ENCODE assay signal across 13 cellular contexts in the genomic region with DNA sequence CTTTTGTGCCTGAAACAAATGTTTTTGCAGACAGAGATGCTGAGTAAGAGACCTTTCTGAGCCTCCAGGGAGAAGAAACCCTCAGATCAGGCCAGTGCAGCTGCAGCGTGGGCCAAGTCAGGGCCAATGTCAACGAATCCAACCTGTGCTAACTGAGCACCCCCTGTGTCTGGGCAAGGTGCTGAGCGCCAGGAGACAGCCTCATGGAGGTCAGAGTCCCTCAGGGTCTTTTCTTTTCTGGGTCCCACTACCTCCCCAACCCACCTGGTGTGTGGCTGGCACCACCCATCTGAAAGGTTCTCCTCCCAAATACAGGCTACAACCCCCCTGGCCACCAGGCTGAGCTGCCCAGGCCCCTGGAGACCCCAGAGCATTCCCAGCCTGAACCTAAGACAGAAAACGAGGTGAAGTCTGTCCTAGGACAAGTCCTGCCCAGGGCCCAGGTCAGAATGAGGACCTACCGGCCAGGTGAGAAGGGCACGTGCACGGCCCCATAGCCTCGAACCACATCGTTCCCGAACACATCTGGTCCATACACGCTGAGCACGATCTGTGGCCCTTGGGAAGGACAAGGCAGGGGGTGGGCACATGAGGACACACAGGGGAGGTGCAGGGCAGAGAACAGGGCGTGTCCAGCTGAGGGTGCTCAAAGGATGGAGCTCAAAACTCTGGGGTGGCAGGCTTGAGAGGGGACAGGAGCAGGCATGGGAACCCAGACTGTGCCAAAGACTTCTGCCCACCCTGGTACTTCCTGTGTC. TPM values are rescaled to one million over a fixed set of nuclear protein-coding genes. Genes with fewer than 3 reads are reported as not detected.
DNase-seq lines count a peak whose midpoint lies in the region; TF ChIP-seq lines count a peak whose summit lies in the region.
"Had no signal": no experiment of that assay in that cellular context is flagged by ENCODE, and none has a peak within 500 bp of the region (broad histone marks: within the 10 kb centered on the region; RNA-seq: fewer than 3 reads in every experiment).

No MANE protein-coding gene starts in this region.

- CTCF ChIA-PET in activated CD4-positive, alpha-beta memory T cell treated with anti-CD3 and anti-CD28 coated beads for 36 hours (lab: Charles Lee) = interaction anchor here (0.7 kb wide), 1 partner anchor 16 kb away, joined by 3 read pairs; no protein-coding TSS in a partner anchor
- CTCF ChIA-PET in activated CD4-positive, alpha-beta memory T cell treated with anti-CD3 and anti-CD28 coated beads, Interleukin-2, amount 10 ng/mL, durations not matched to agents 7 days and 5 days (lab: Charles Lee) = no interaction called here

- H3K36me3 ChIP-seq in tibial nerve = peaks cover 0 to 3% (median 0%) of the 10 kb centered on the region in 3 donors

- H3K27me3 Mint-ChIP-seq in activated CD4-positive, alpha-beta memory T cell treated with anti-CD3 and anti-CD28 coated beads for 36 hours = no peaks in the 10 kb centered on the region
- H3K27me3 Mint-ChIP-seq in activated CD4-positive, alpha-beta memory T cell treated with anti-CD3 and anti-CD28 coated beads, Interleukin-2, amount 10 ng/mL, durations not matched to agents 7 days and 5 days = peaks cover 14% of the 10 kb centered on the region
- H3K27me3 Mint-ChIP-seq in chondrocyte (ENCODE audit: low read depth) (no peaks in the 10 kb centered on the region), nephron progenitor cell (ENCODE audit: low read depth, poor library complexity) (no peaks in the 10 kb centered on the region)

- H3K4me1 Mint-ChIP-seq in activated CD4-positive, alpha-beta memory T cell treated with anti-CD3 and anti-CD28 coated beads for 36 hours (ENCODE audit: low read depth) = no peaks in the 10 kb centered on the region
- no peaks in the 10 kb centered on the region for H3K4me1 Mint-ChIP-seq in activated CD4-positive, alpha-beta memory T cell treated with anti-CD3 and anti-CD28 coated beads, Interleukin-2, amount 10 ng/mL, durations not matched to agents 7 days and 5 days
- H3K4me1 Mint-ChIP-seq in chondrocyte (ENCODE audit: low read depth) (peaks cover 36% of the 10 kb centered on the region), nephron progenitor cell (peaks cover 26% of the 10 kb centered on the region)

- no peak overlapping the region for H3K27ac Mint-ChIP-seq in activated CD4-positive, alpha-beta memory T cell treated with anti-CD3 and anti-CD28 coated beads for 36 hours
- no peak overlapping the region for H3K27ac Mint-ChIP-seq in activated CD4-positive, alpha-beta memory T cell treated with anti-CD3 and anti-CD28 coated beads, Interleukin-2, amount 10 ng/mL, durations not matched to agents 7 days and 5 days
- H3K27ac Mint-ChIP-seq in chondrocyte (ENCODE audit: unreplicated experiment) = peak overlapping the region; percentile 95
- peak overlapping the region; percentile 92 for H3K27ac Mint-ChIP-seq in nephron progenitor cell

- WGBS in tibial nerve, 2 donors = 83 to 88% methylated on average over 11 to 13 of the region's 13 CpGs

- POLR2A ChIA-PET in activated CD4-positive, alpha-beta memory T cell treated with anti-CD3 and anti-CD28 coated beads for 36 hours (lab: Charles Lee) = no interaction called here
- POLR2A ChIA-PET in activated CD4-positive, alpha-beta memory T cell treated with anti-CD3 and anti-CD28 coated beads, Interleukin-2, amount 10 ng/mL, durations not matched to agents 7 days and 5 days (lab: Charles Lee) = no interaction called here

- no peaks in the 10 kb centered on the region for H3K36me3 Mint-ChIP-seq in activated CD4-positive, alpha-beta memory T cell treated with anti-CD3 and anti-CD28 coated beads for 36 hours
- H3K36me3 Mint-ChIP-seq in activated CD4-positive, alpha-beta memory T cell treated with anti-CD3 and anti-CD28 coated beads, Interleukin-2, amount 10 ng/mL, durations not matched to agents 7 days and 5 days (ENCODE audit: low read depth) = no peaks in the 10 kb centered on the region
- H3K36me3 Mint-ChIP-seq in chondrocyte (ENCODE audit: low read depth) (no peaks in the 10 kb centered on the region), nephron progenitor cell (ENCODE audit: low read depth) (peaks cover 5% of the 10 kb centered on the region)
- H3K36me3 Mint-ChIP-seq: activated naive CD4-positive, alpha-beta T cell treated with anti-CD3 and anti-CD28 coated beads, Interleukin-2, amount 50 U/mL, for 72 hours; naive thymus-derived CD4-positive, alpha-beta T cell had no signal

- no peak overlapping the region for H3K4me3 Mint-ChIP-seq in activated CD4-positive, alpha-beta memory T cell treated with anti-CD3 and anti-CD28 coated beads for 36 hours
- no peak overlapping the region for H3K4me3 Mint-ChIP-seq in activated CD4-positive, alpha-beta memory T cell treated with anti-CD3 and anti-CD28 coated beads, Interleukin-2, amount 10 ng/mL, durations not matched to agents 7 days and 5 days
- H3K4me3 Mint-ChIP-seq in chondrocyte (ENCODE audit: unreplicated experiment) = no peak overlapping the region
- no peak overlapping the region for H3K4me3 Mint-ChIP-seq in nephron progenitor cell
- H3K4me3 Mint-ChIP-seq: naive thymus-derived CD4-positive, alpha-beta T cell had no signal

- H3K4me1 ChIP-seq in tibial nerve = peaks cover 0 to 43% (median 21%) of the 10 kb centered on the region in 4 donors

- DNase-seq in activated CD4-positive, alpha-beta memory T cell treated with anti-CD3 and anti-CD28 coated beads for 36 hours = peak; percentile 4
- DNase-seq in activated CD4-positive, alpha-beta memory T cell treated with anti-CD3 and anti-CD28 coated beads, Interleukin-2, amount 10 ng/mL, durations not matched to agents 7 days and 5 days = no peak
- DNase-seq in chondrocyte (ENCODE audit: low spot score) (peak; percentile 70), nephron progenitor cell (no peak), tibial nerve (ENCODE audit: low spot score in 2 of 2) (no peak), AG20443 (ENCODE audit: low spot score) (no peak), DMS79 (lab: John Stamatoyannopoulos, UW) (no peak), H4 (ENCODE audit: low spot score) (no peak)
- DNase-seq: 8988T; DMS79 treated with DMSO at 0.1 percent for 48 hours; naive thymus-derived CD4-positive, alpha-beta T cell; stimulated activated CD4-positive, alpha-beta T cell treated with anti-CD3 and anti-CD28 coated beads, Interleukin-4, amount 100 ng/mL, for 24 hours had no signal

- no peaks in the 10 kb centered on the region for H3K27me3 ChIP-seq in tibial nerve

- no peak for TF ChIP-seq EP300 in tibial nerve (IDR thresholded peaks at IDR 0.05)

- TF ChIP-seq POLR2A in tibial nerve (IDR thresholded peaks at IDR 0.05) = no peak

- no peaks in the 10 kb centered on the region for H3K9me3 ChIP-seq in tibial nerve

- intact Hi-C loops in activated CD4-positive, alpha-beta memory T cell treated with anti-CD3 and anti-CD28 coated beads for 36 hours (cut with micrococcal nuclease) = no loop called here

- H3K27ac ChIP-seq in tibial nerve = peak overlapping the region; percentile 28 to 88 (median 74)

- no peaks in the 10 kb centered on the region for H3K9me3 Mint-ChIP-seq in activated CD4-positive, alpha-beta memory T cell treated with anti-CD3 and anti-CD28 coated beads for 36 hours
- no peaks in the 10 kb centered on the region for H3K9me3 Mint-ChIP-seq in activated CD4-positive, alpha-beta memory T cell treated with anti-CD3 and anti-CD28 coated beads, Interleukin-2, amount 10 ng/mL, durations not matched to agents 7 days and 5 days
- no peaks in the 10 kb centered on the region for H3K9me3 Mint-ChIP-seq in chondrocyte (ENCODE audit: low read depth)
- no peaks in the 10 kb centered on the region for H3K9me3 Mint-ChIP-seq in nephron progenitor cell
- H3K9me3 Mint-ChIP-seq: activated naive CD4-positive, alpha-beta T cell treated with anti-CD3 and anti-CD28 coated beads, Interleukin-2, amount 50 U/mL, for 72 hours; naive thymus-derived CD4-positive, alpha-beta T cell had no signal

- TF ChIP-seq CTCF in chondrocyte (IDR thresholded peaks at IDR 0.05) (no peak), nephron progenitor cell (IDR thresholded peaks at IDR 0.05) (no peak), tibial nerve (IDR thresholded peaks at IDR 0.05) (no peak)

- H3K4me3 ChIP-seq in tibial nerve = no peak overlapping the region

RNA-seq across cellular contexts. Expression of a gene that starts 15.0 kb away (rescaled TPM):
- total RNA-seq in activated CD4-positive, alpha-beta memory T cell treated with anti-CD3 and anti-CD28 coated beads for 36 hours = 1 to 10 TPM; 7.2 to 7.6 TPM
- 1 to 10 TPM; 2.7 to 3.1 TPM for total RNA-seq in activated CD4-positive, alpha-beta memory T cell treated with anti-CD3 and anti-CD28 coated beads, Interleukin-2, amount 10 ng/mL, durations not matched to agents 7 days and 5 days
- total RNA-seq in chondrocyte (9.4 to 22.0 TPM (median 9.9 TPM) in 3 replicates), tibial nerve (10 to 100 TPM; 21.6 to 65.4 (median 43.4) TPM)
- 46.3 and 73.2 TPM in 2 replicates for total RNA-seq in H4 (2014; rRNA removed; shearing (Covaris generic))

RNA-seq across cellular contexts. Expression of a gene that starts 30.8 kb away (rescaled TPM):
- 10 to 100 TPM; 15.4 to 17.2 TPM for total RNA-seq in activated CD4-positive, alpha-beta memory T cell treated with anti-CD3 and anti-CD28 coated beads for 36 hours
- total RNA-seq in activated CD4-positive, alpha-beta memory T cell treated with anti-CD3 and anti-CD28 coated beads, Interleukin-2, amount 10 ng/mL, durations not matched to agents 7 days and 5 days = 10 to 100 TPM; 40.6 to 41.4 TPM
- total RNA-seq in chondrocyte = 50.0 to 53.6 TPM (median 52.3 TPM) in 3 replicates
- 10 to 100 TPM; 29.5 to 62.4 (median 39.3) TPM for total RNA-seq in tibial nerve
- 6.2 and 31.0 TPM in 2 replicates for total RNA-seq in H4 (2014; rRNA removed; shearing (Covaris generic))

RNA-seq across cellular contexts. Expression of a gene that starts 39.5 kb away (rescaled TPM):
- not detected for total RNA-seq in activated CD4-positive, alpha-beta memory T cell treated with anti-CD3 and anti-CD28 coated beads for 36 hours
- total RNA-seq in activated CD4-positive, alpha-beta memory T cell treated with anti-CD3 and anti-CD28 coated beads, Interleukin-2, amount 10 ng/mL, durations not matched to agents 7 days and 5 days = not detected
- total RNA-seq in chondrocyte (307 to 312 TPM (median 310 TPM) in 3 replicates), tibial nerve (100 to 1,000 TPM in 1 of 4 donors, 10 to 100 TPM in 3; 30.6 to 131 (median 53.4) TPM)
- total RNA-seq in H4 (2014; rRNA removed; shearing (Covaris generic)) = 122 and 168 TPM in 2 replicates
- total RNA-seq: activated naive CD4-positive, alpha-beta T cell treated with anti-CD3 and anti-CD28 coated beads, Interleukin-2, amount 50 U/mL, for 72 hours; naive thymus-derived CD4-positive, alpha-beta T cell had no signal

Comparison
In these comparisons a context has a peak if more than half of its experiments do, and no peak if none do; other contexts are left out.
1. DNase-seq: peak in activated CD4-positive, alpha-beta memory T cell treated with anti-CD3 and anti-CD28 coated beads for 36 hours (single experiment) and chondrocyte (single experiment); none in activated CD4-positive, alpha-beta memory T cell treated with anti-CD3 and anti-CD28 coated beads, Interleukin-2, amount 10 ng/mL, durations not matched to agents 7 days and 5 days (single experiment), nephron progenitor cell (single experiment), tibial nerve (0 of 2), AG20443 (single experiment), DMS79 (single experiment) and H4 (single experiment).
2. H3K27ac Mint-ChIP-seq: peak in chondrocyte (single experiment) and nephron progenitor cell (single experiment); none in activated CD4-positive, alpha-beta memory T cell treated with anti-CD3 and anti-CD28 coated beads for 36 hours (single experiment) and activated CD4-positive, alpha-beta memory T cell treated with anti-CD3 and anti-CD28 coated beads, Interleukin-2, amount 10 ng/mL, durations not matched to agents 7 days and 5 days (single experiment).
3. RNA of a gene that starts 39.5 kb away (total RNA-seq): 307 to 312 TPM in chondrocyte, 122 to 168 TPM in H4 and 30.6 to 131 TPM in tibial nerve; not detected in activated CD4-positive, alpha-beta memory T cell treated with anti-CD3 and anti-CD28 coated beads, Interleukin-2, amount 10 ng/mL, durations not matched to agents 7 days and 5 days and not detected in activated CD4-positive, alpha-beta memory T cell treated with anti-CD3 and anti-CD28 coated beads for 36 hours; every median in the first group is over 10 times any median in the second.